In the genomic region with DNA sequence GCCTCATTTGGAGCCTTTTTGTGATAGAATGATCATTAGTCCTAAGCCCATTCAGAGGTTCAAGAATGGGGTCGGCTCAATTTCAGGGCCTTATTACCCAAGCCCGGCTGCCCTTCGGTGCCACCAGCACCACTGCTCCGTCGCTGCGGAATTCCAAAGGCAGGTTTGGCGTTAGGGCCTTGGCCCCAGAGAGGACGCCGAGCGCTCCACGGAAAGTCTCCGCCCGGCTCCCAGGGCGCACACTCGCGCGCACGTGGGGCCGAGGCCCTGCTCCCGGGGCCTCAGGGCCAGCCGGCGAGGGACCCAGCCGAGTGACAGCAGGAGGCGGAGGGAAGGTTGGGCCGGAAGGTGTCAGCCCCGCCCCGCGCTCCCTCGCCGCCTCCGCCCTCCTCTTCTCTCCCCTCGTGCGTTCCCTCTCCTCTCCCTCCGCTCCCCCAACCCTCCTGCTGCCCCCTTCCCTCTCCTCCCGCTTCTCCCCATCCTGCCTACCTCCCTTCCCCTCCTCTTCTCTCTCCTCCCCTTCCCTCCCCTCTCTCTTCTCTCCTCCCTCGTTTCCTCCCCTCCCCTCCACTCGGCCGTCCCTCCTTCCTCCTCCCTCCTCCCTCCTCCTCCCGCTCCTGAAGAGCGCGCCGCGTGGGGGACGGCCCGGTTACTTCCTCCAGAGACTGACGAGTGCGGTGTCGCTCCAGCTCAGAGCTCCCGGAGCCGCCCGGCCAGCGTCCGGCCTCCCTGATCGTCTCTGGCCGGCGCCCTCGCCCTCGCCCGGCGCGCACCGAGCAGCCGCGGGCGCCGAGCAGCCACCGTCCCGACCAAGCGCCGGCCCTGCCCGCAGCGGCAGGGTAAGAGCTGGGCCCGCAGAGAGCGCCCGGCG, we compare ENCODE assay signal across 8 cellular contexts. TPM values are rescaled to one million over a fixed set of nuclear protein-coding genes. Genes with fewer than 3 reads are reported as not detected.
A peak's percentile ranks its signal among the peaks of the same experiment; 100 is the strongest.
DNase-seq lines count a peak whose midpoint lies in the region; ATAC-seq and TF ChIP-seq lines count a peak whose summit lies in the region.

A gene (plus strand): TSS at position 648 of the 871 bp plus-strand sequence. CDS start 4,106 bp downstream, outside the sequence.

- H3K9me3 ChIP-seq in left lung, result no peaks in the 10 kb centered on the region

- no peak for TF ChIP-seq CTCF in left lung (IDR thresholded peaks at IDR 0.05)

- H3K4me1 ChIP-seq in left lung, result peaks cover 15 to 47% of the 10 kb centered on the region in 2 donors

- peak within 1 kb of the TSS; percentile 96 to 97 for H3K27ac ChIP-seq in left lung

- DNase-seq in AG20443 (ENCODE audit: low spot score), result peak; percentile 89
- DNase-seq in NCI-H774 (lab: John Stamatoyannopoulos, UW), result peak; percentile 88
- peak; percentile 77 to 81 for DNase-seq in activated CD4-positive, alpha-beta T cell treated with anti-CD3 and anti-CD28 coated beads, Interleukin-2, amount 50 U/mL, for 48 hours
- DNase-seq in dermis blood vessel endothelial cell, result peak; percentile 82
- DNase-seq in left lung, result peak; percentile 96 to 99
- peak; percentile 62 to 66 for DNase-seq in stimulated activated CD4-positive, alpha-beta T cell treated with anti-CD3 and anti-CD28 coated beads, Interleukin-2, amount 100 ng/mL, for 48 hours

- ATAC-seq in GM19324 (IDR thresholded peaks at IDR 0.05; ENCODE audit: low FRiP score, unreplicated experiment), result peak; percentile 55
- ATAC-seq in HG03565 (IDR thresholded peaks at IDR 0.05; ENCODE audit: unreplicated experiment), result peak; percentile 40
- peak; percentile 83 for ATAC-seq in left lung

- no peaks in the 10 kb centered on the region for H3K27me3 ChIP-seq in left lung

- peaks cover 0 to 18% of the 10 kb centered on the region in 2 donors for H3K36me3 ChIP-seq in left lung

- intact Hi-C loops in left lung (cut with DNase I), result loop anchor here in 1 of 2 donors (10.0 kb wide), 2 partner anchors 199 to 301 kb away; no protein-coding TSS in a partner anchor

- H3K4me3 ChIP-seq in left lung, result peak within 1 kb of the TSS; percentile 70 to 90

RNA-seq across cellular contexts. Expression of the gene that starts here (rescaled TPM):
- total RNA-seq in dermis blood vessel endothelial cell (26.2 and 30.1 TPM in 2 replicates), left lung (100 to 1,000 TPM in 1 of 2 donors, 10 to 100 TPM in 1; 93.2 to 129 TPM)

Comparison
In these comparisons a context has a peak if more than half of its experiments do, and no peak if none do; other contexts are left out.
1. Peak in every context shown above with its lines: DNase-seq, ATAC-seq, H3K4me3 ChIP-seq and H3K27ac ChIP-seq.